In the genomic region with DNA sequence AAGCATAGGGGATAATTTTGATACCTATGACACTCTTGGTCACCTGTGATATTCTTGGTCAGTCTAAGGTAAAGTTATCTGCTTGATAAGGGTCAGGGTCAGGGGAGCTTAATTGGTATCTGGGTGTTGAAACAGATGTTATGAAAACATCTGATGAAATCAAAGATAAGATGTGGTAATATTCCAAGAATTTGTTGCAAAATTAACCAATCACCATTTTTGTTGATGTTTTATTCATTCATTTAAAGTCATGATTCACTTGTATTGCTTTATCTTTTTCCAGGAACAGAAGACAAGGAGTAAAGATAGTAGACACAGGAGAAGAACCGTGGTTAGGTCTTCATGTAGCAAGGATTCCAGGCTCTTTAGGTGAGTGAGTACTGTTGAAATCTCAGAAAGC, we compare ENCODE assay signal across 16 cellular contexts.
"Had no signal": no experiment of that assay in that cellular context is flagged by ENCODE, and none has a peak within 500 bp of the region (broad histone marks: within the 10 kb centered on the region; RNA-seq: fewer than 3 reads in every experiment).

No MANE protein-coding gene starts in this region.

- H3K36me3 ChIP-seq: heart right ventricle, suprapubic skin had no signal

- H3K27ac ChIP-seq: heart right ventricle, SK-N-MC, suprapubic skin had no signal

- DNase-seq: activated CD4-positive, alpha-beta T cell treated with anti-CD3 and anti-CD28 coated beads, Interleukin-2, amount 50 U/mL, for 1 hour; activated CD8-positive, alpha-beta memory T cell treated with anti-CD3 and anti-CD28 coated beads for 24 hours; activated gamma-delta T cell treated with Interleukin-2 at 50 U/mL for 16 hours; activated naive CD8-positive, alpha-beta T cell treated with anti-CD3 and anti-CD28 coated beads for 36 hours; aorta; dermis blood vessel endothelial cell; erythroblast; heart right ventricle; right cardiac atrium; stimulated activated naive CD8-positive, alpha-beta T cell treated with anti-CD3 and anti-CD28 coated beads, Interleukin-15, Interleukin-2, amounts not matched to agents 100 U/mL and 50 U/mL, for 24 hours; T-cell; T-helper 9 cell had no signal

- H3K4me3 ChIP-seq: heart right ventricle, SK-N-MC, smooth muscle cell, suprapubic skin had no signal

- H3K9me3 ChIP-seq: heart right ventricle, suprapubic skin had no signal

- H3K27me3 ChIP-seq: heart right ventricle, suprapubic skin had no signal

- ATAC-seq: activated CD4-positive, CD25-positive, alpha-beta regulatory T cell treated with anti-CD3 and anti-CD28 coated beads, Interleukin-2, amount 50 U/mL, for 24 hours; heart right ventricle; right cardiac atrium; stimulated activated naive CD8-positive, alpha-beta T cell treated with anti-CD3 and anti-CD28 coated beads, Interleukin-15, Interleukin-2, amounts not matched to agents 100 U/mL and 50 U/mL, for 24 hours; T-cell had no signal

- H3K4me1 ChIP-seq: heart right ventricle, suprapubic skin had no signal
